In the genomic region with DNA sequence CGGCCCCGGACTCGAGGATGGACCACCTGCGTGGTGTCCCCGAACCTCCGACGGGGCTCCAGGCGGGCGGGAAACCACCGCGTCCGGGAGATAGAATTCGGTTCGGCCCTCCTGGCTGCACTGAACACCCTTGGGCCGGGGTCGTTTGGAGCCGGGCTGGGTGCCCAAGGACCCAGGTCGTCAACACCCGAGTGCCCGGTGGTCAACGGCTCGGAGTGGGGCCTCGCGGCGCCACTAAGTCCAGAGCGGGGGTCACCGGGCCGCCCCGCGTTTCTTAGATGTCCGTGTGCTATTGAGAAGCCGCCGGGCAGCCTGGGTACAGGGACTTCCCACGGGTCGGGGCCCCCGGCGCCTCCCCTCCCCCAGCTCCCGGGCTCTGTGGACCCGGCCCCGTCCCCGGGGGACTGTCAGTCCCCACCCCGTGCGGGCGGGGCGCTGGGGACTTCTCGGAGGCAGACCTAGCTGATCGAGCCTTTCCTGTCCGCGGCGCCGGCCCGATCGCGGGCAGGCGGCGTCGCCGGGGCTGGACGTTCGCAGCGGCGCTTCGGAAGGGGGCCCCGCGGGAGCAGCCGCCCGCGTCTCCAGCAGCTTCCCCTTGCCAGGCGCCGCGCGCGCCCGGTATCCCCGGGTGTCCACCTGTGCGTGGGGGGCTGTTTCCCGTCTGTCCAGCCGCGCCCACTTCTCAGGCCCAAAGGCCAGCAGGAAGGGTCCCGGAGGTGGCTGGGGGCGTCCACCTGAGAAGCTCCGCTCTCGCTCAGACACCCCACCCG, we compare ENCODE assay signal across 9 cellular contexts. TPM values are rescaled to one million over a fixed set of nuclear protein-coding genes. Genes with fewer than 3 reads are reported as not detected.
DNase-seq lines count a peak whose midpoint lies in the region; ATAC-seq and TF ChIP-seq lines count a peak whose summit lies in the region.
"Had no signal": no experiment of that assay in that cellular context is flagged by ENCODE, and none has a peak within 500 bp of the region (broad histone marks: within the 10 kb centered on the region; RNA-seq: fewer than 3 reads in every experiment).

No MANE protein-coding gene starts in this region.

- TF ChIP-seq POLR2A in transverse colon (IDR thresholded peaks at IDR 0.05) (no peak), testis (IDR thresholded peaks at IDR 0.05) (no peak)

- WGBS in right cardiac atrium, result 1% methylated on average over 84 of the region's 84 CpGs
- WGBS in transverse colon (ENCODE audit: low coverage in 1 of 2), 2 donors, result 2 to 7% methylated on average over 11 to 38 of the region's 84 CpGs
- WGBS in testis, 2 donors, result 1% methylated on average over 54 of the region's 84 CpGs; no CpG with 5 or more reads in 1 of the 2 donors

- H3K4me1 ChIP-seq in right cardiac atrium (ENCODE audit: control insufficient read depth, insufficient read depth, low read length), result peaks cover 2% of the 10 kb centered on the region
- H3K4me1 ChIP-seq in fibroblast of lung (ENCODE audit: control insufficient read depth, extremely low read depth, insufficient read depth, low read length), result peaks cover 3% of the 10 kb centered on the region
- H3K4me1 ChIP-seq in transverse colon, result peaks cover 2 to 43% (median 39%) of the 10 kb centered on the region in 4 donors
- H3K4me1 ChIP-seq in testis, result peaks cover 39% of the 10 kb centered on the region

- no peak overlapping the region for H2AFZ ChIP-seq in fibroblast of lung (ENCODE audit: low read length)

- in situ Hi-C loops in transverse colon (cut with MboI; ENCODE audit: low pct_ligation_motif_present in 1 of 4, low pct_unique_long_range_greater_than_20kb in 1 of 4, low sequenced_read_pairs in 3 of 4), result no loop called here

- ATAC-seq in right cardiac atrium (no peak), Right ventricle myocardium superior (ENCODE audit: poor library complexity) (no peak), HG03520 (IDR thresholded peaks at IDR 0.05; ENCODE audit: unreplicated experiment) (no peak), GM21825 (IDR thresholded peaks at IDR 0.05; ENCODE audit: unreplicated experiment) (no peak)

- no peaks in the 10 kb centered on the region for H4K20me1 ChIP-seq in fibroblast of lung (ENCODE audit: control insufficient read depth, extremely low read depth, insufficient read depth, low read length)

- DNase-seq in right cardiac atrium (peak in 1 of 3 donors; percentile 47), Right ventricle myocardium superior (no peak), NCI-H82 (lab: John Stamatoyannopoulos, UW) (peak; percentile 94), fibroblast of lung (ENCODE audit: low read depth in 2 of 2) (no peak), transverse colon (no peak), testis (no peak)
- DNase-seq: small intestine had no signal

- peak overlapping the region; percentile 37 for H3K9ac ChIP-seq in fibroblast of lung (ENCODE audit: insufficient read depth, low read length)

- TF ChIP-seq CTCF in fibroblast of lung (conservative IDR thresholded peaks at IDR 0.05 in 1 of 2, IDR thresholded peaks at IDR 0.05 in 1 of 2; ENCODE audit: low read depth in 1 of 2, low read length in 2 of 2) (no peak), transverse colon (IDR thresholded peaks at IDR 0.05) (no peak), testis (IDR thresholded peaks at IDR 0.05) (no peak)

- intact Hi-C loops in right cardiac atrium (cut with DNase I), result no loop called here
- intact Hi-C loops in Right ventricle myocardium superior (cut with DNase I), result no loop called here
- intact Hi-C loops in transverse colon (cut with DNase I; ENCODE audit: low total_unique reads), result loop anchor here (5.0 kb wide), 1 partner anchor 50 kb away; no protein-coding TSS in a partner anchor
- intact Hi-C loops in testis (cut with DNase I; ENCODE audit: low total_unique reads), result loop anchor here (10.0 kb wide), 1 partner anchor 98 kb away; no protein-coding TSS in a partner anchor

- H3K79me2 ChIP-seq in fibroblast of lung (ENCODE audit: control insufficient read depth, insufficient read depth, low read length), result peaks cover 22% of the 10 kb centered on the region

- TF ChIP-seq EP300 in transverse colon (IDR thresholded peaks at IDR 0.05; ENCODE audit: low read depth), result no peak

- H3K4me3 ChIP-seq in right cardiac atrium (ENCODE audit: low read length) (peak overlapping the region; percentile 17), fibroblast of lung (replicated peaks in 1 of 4; ENCODE audit: control extremely low read depth in 1 of 4, insufficient read depth in 1 of 4, low read depth in 3 of 4, low read length in 4 of 4) (peak overlapping the region in 3 of 4 experiments; percentile 14 to 42 (median 25)), transverse colon (peak overlapping the region; percentile 1 to 50 (median 35)), testis (peak overlapping the region in 1 of 2 donors; percentile 56)

- peaks cover 3% of the 10 kb centered on the region for H3K36me3 ChIP-seq in fibroblast of lung (ENCODE audit: control insufficient read depth, insufficient read depth, low read length)
- no peaks in the 10 kb centered on the region for H3K36me3 ChIP-seq in transverse colon
- H3K36me3 ChIP-seq in testis (ENCODE audit: low read depth, missing control alignments), result no peaks in the 10 kb centered on the region

- peak overlapping the region; percentile 68 for H3K4me2 ChIP-seq in fibroblast of lung (ENCODE audit: extremely low read depth, insufficient read depth, low read length)

- H3K9me3 ChIP-seq in right cardiac atrium (ENCODE audit: control insufficient read depth, low read length) (no peaks in the 10 kb centered on the region), fibroblast of lung (ENCODE audit: control insufficient read depth, insufficient read depth, low read depth, low read length) (no peaks in the 10 kb centered on the region), transverse colon (no peaks in the 10 kb centered on the region), testis (no peaks in the 10 kb centered on the region)

- no peaks in the 10 kb centered on the region for H3K27me3 ChIP-seq in right cardiac atrium (ENCODE audit: control insufficient read depth, insufficient read depth)
- peaks cover 29% of the 10 kb centered on the region for H3K27me3 ChIP-seq in fibroblast of lung (ENCODE audit: control insufficient read depth, insufficient read depth, low read length)
- peaks cover 100% of the 10 kb centered on the region for H3K27me3 ChIP-seq in transverse colon
- H3K27me3 ChIP-seq in testis, result no peaks in the 10 kb centered on the region

- H3K27ac ChIP-seq in right cardiac atrium (ENCODE audit: low read length) (no peak overlapping the region), fibroblast of lung (ENCODE audit: insufficient read depth, low read length) (no peak overlapping the region), transverse colon (peak overlapping the region in 3 of 4 donors; percentile 19 to 81 (median 64)), testis (no peak overlapping the region)

RNA-seq across cellular contexts. Expression of gene NPTX1, which starts 0.7 kb away (rescaled TPM):
- not detected for total RNA-seq in right cardiac atrium
- 0.02 TPM for polyA plus RNA-seq in right cardiac atrium
- total RNA-seq in Right ventricle myocardium superior, result not detected
- 3.3 and 31.2 TPM in 2 replicates for total RNA-seq in fibroblast of lung
- 14.9 and 86.0 TPM in 2 replicates for polyA plus RNA-seq in fibroblast of lung
- polyA plus RNA-seq in fibroblast of lung (2012), result 23.4 and 100 TPM in 2 replicates
- polyA minus RNA-seq in fibroblast of lung (ENCODE audit: low replicate concordance), result 37.5 and 184 TPM in 2 replicates
- 10 to 100 TPM in 1 of 4 donors, 1 to 10 TPM in 2, under 1 TPM in 1; 0.40 to 22.8 (median 7.2) TPM for total RNA-seq in transverse colon
- total RNA-seq in testis, result 1 to 10 TPM; 1.7 to 3.8 TPM
- 3.7 TPM for polyA plus RNA-seq in testis (ENCODE audit: insufficient read depth, low read depth, low replicate concordance)

Comparison
In these comparisons a context has a peak if more than half of its experiments do, and no peak if none do; other contexts are left out.
1. H3K27ac ChIP-seq: peak in transverse colon (3 of 4); none in right cardiac atrium (single experiment), fibroblast of lung (single experiment) and testis (0 of 2).
2. intact Hi-C loops: an anchor here in transverse colon (5.0 kb wide) and testis (10.0 kb wide); none called in right cardiac atrium and Right ventricle myocardium superior.